ENCODE assay signal across 15 cellular contexts in the genomic region with DNA sequence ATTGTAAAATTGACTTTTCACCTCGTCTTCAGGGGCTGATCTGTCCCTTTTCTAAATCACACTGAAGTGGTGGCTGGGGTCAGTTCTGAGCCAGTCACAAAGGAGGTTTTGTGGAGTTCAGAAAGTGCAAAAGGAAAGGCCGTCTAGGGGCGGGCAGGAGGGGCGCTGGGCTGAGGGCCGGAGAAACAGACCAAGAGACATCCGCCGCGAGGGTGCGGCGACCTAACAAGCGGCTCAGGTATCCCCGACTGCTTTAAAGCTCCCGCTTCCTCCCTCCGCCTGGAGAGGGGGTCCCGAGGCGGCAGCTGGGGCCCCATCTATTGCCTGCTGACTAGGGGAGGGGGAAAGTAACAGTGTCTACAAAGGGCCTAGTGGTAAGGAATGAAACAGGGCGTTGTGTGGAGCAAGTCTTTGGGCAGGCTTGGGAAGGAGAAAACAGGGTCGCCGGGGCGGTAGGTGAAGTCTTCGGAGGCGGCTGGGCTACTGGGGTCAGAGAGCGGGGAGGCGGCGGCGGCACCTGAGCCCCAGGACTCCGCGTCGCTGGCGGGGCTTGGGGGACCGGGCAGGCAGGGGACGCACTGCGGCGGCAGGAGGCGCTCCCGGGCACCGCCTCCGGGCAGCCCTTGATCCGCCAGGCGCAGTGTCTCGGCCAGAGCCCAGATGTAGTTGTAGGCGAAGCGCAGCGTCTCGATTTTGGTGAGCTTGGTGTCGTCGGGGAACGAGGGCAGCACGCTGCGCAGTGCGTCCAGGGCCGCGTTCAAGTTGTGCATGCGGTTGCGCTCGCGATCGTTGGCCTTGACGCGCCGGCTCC. TPM values are rescaled to one million over a fixed set of nuclear protein-coding genes. Genes with fewer than 3 reads are reported as not detected.
DNase-seq lines count a peak whose midpoint lies in the region; ATAC-seq, FAIRE-seq and TF ChIP-seq lines count a peak whose summit lies in the region.
"Had no signal": no experiment of that assay in that cellular context is flagged by ENCODE, and none has a peak within 500 bp of the region (broad histone marks: within the 10 kb centered on the region; RNA-seq: fewer than 3 reads in every experiment).

No MANE protein-coding gene starts in this region.

- no peaks in the 10 kb centered on the region for H3K9me1 ChIP-seq in K562 (ENCODE audit: control insufficient read depth, insufficient read depth, low read length)

- no peak for TF ChIP-seq RAD21 in K562 (CRISPR knock-in tag; conservative IDR thresholded peaks at IDR 0.05 in 1 of 2, IDR thresholded peaks at IDR 0.05 in 1 of 2)

- no peak for ATAC-seq in K562
- peak; percentile 22 for ATAC-seq in left lobe of liver
- ATAC-seq in left colon: no peak
- no peak for ATAC-seq in GM18870 (IDR thresholded peaks at IDR 0.05; ENCODE audit: unreplicated experiment)

- in situ Hi-C loops in mammary epithelial cell (cut with MboI; ENCODE audit: low sequenced_read_pairs in 2 of 2): no loop called here
- in situ Hi-C loops in K562 (cut with MboI): no loop called here

- TF ChIP-seq POLR2A in breast epithelium (IDR thresholded peaks at IDR 0.05) (no peak), K562 (conservative IDR thresholded peaks at IDR 0.05) (no peak), testis (IDR thresholded peaks at IDR 0.05) (no peak)

- BruUV-seq in mammary epithelial cell (replicated peaks; lab: Mats Ljungman, UMichigan): no TSS peak
- BruUV-seq in K562 (replicated peaks; lab: Mats Ljungman, UMichigan): no TSS peak

- dilution Hi-C loops in mammary epithelial cell (cut with HindIII; ENCODE audit: low sequenced_read_pairs): no loop called here

- no peak overlapping the region for H3K9ac ChIP-seq in mammary epithelial cell (ENCODE audit: insufficient read depth, low read length)
- no peak overlapping the region for H3K9ac ChIP-seq in K562 (ENCODE audit: insufficient read depth in 1 of 2, low read depth in 2 of 2, low read length in 2 of 2)

- intact Hi-C loops in mammary epithelial cell (cut with micrococcal nuclease) (no loop called here), breast epithelium (cut with DNase I; ENCODE audit: low total_unique reads) (no loop called here), K562 (cut with micrococcal nuclease) (no loop called here), testis (cut with DNase I; ENCODE audit: low total_unique reads) (no loop called here), left colon (cut with DNase I, micrococcal nuclease) (no loop called here)

- WGBS in mammary epithelial cell (ENCODE audit: low coverage, missing lambda C conversion rate): 94% methylated on average over 9 of the region's 61 CpGs
- WGBS in K562 (ENCODE audit: insufficient coverage, low coverage, missing lambda C conversion rate): 75% methylated on average over 59 of the region's 61 CpGs
- 3% methylated on average over 38 to 46 of the region's 61 CpGs for WGBS in testis, 2 donors

- H3K79me2 ChIP-seq in mammary epithelial cell (ENCODE audit: insufficient read depth, low read length): no peaks in the 10 kb centered on the region
- no peaks in the 10 kb centered on the region for H3K79me2 ChIP-seq in K562 (ENCODE audit: control insufficient read depth, insufficient read depth, low read length)

- H2AFZ ChIP-seq in mammary epithelial cell (ENCODE audit: low read depth, low read length): peak overlapping the region; percentile 58
- H2AFZ ChIP-seq in K562 (ENCODE audit: low read depth, low read length): no peak overlapping the region

- CTCF ChIA-PET in mammary epithelial cell (lab: Charles Lee; ENCODE audit: low non-redundant PET): no interaction called here
- CTCF ChIA-PET in K562 (lab: Yijun Ruan, JAX; ENCODE audit: low intra/inter-chr PET ratio): no interaction called here

- H3K4me2 ChIP-seq in mammary epithelial cell (ENCODE audit: insufficient read depth, low read depth, low read length) (peak overlapping the region; percentile 84), K562 (ENCODE audit: insufficient read depth, low read length) (no peak overlapping the region)

- POLR2A ChIA-PET in K562 (lab: Yijun Ruan, JAX): no interaction called here

- FAIRE-seq in K562 (lab: Jason Lieb, UNC): no peak
- FAIRE-seq: endometrium had no signal

- no peak for TF ChIP-seq EP300 in K562 (IDR thresholded peaks at IDR 0.05; ENCODE audit: low read length)

- no peak overlapping the region for H3K27ac ChIP-seq in mammary epithelial cell (ENCODE audit: insufficient read depth, low read depth, low read length)
- no peak overlapping the region for H3K27ac ChIP-seq in breast epithelium
- H3K27ac ChIP-seq in K562 (ENCODE audit: extremely low read depth, low read depth, low read length): no peak overlapping the region
- H3K27ac ChIP-seq in testis: no peak overlapping the region

- H3K27me3 ChIP-seq in mammary epithelial cell (ENCODE audit: insufficient read depth, low read length) (peaks cover 24% of the 10 kb centered on the region), breast epithelium (peaks cover 6 to 81% of the 10 kb centered on the region in 2 donors), K562 (ENCODE audit: control insufficient read depth in 2 of 2, insufficient read depth in 2 of 2, low read length in 2 of 2) (peaks cover 0 to 3% of the 10 kb centered on the region in 2 experiments; a peak in 1 of 5 replicates), testis (no peaks in the 10 kb centered on the region)

- H3K4me1 ChIP-seq in mammary epithelial cell (ENCODE audit: insufficient read depth, low read length): peaks cover 10% of the 10 kb centered on the region
- H3K4me1 ChIP-seq in breast epithelium: no peaks in the 10 kb centered on the region
- H3K4me1 ChIP-seq in K562 (replicated peaks in 1 of 2; ENCODE audit: control insufficient read depth in 2 of 2, insufficient read depth in 2 of 2, low read length in 2 of 2): no peaks in the 10 kb centered on the region; a peak in 1 of 5 replicates
- peaks cover 15% of the 10 kb centered on the region for H3K4me1 ChIP-seq in testis

- no peak for TF ChIP-seq CTCF in mammary epithelial cell (conservative IDR thresholded peaks at IDR 0.05 in 1 of 2, IDR thresholded peaks at IDR 0.05 in 1 of 2; ENCODE audit: extremely low read depth in 1 of 2, insufficient read depth in 1 of 2, low read depth in 1 of 2, low read length in 2 of 2)
- no peak for TF ChIP-seq CTCF in breast epithelium (IDR thresholded peaks at IDR 0.05)
- TF ChIP-seq CTCF in K562 (IDR thresholded peaks at IDR 0.05 in 2 of 3, conservative IDR thresholded peaks at IDR 0.05 in 1 of 3; ENCODE audit: insufficient read depth in 2 of 3, low read depth in 1 of 3, low read length in 3 of 3): no peak
- no peak for TF ChIP-seq CTCF in testis (IDR thresholded peaks at IDR 0.05)

- H4K20me1 ChIP-seq in mammary epithelial cell (ENCODE audit: insufficient read depth, low read length): no peaks in the 10 kb centered on the region
- no peaks in the 10 kb centered on the region for H4K20me1 ChIP-seq in K562 (replicated peaks; ENCODE audit: control insufficient read depth, insufficient read depth, low read length)

- H3K4me3 ChIP-seq in mammary epithelial cell (replicated peaks in 1 of 3; ENCODE audit: insufficient read depth in 1 of 3, low read depth in 2 of 3, low read length in 3 of 3) (no peak overlapping the region), breast epithelium (peak overlapping the region in 1 of 3 donors; percentile 55), K562 (no peak overlapping the region), testis (peak overlapping the region; percentile 18 to 41)

- H3K36me3 ChIP-seq in mammary epithelial cell (ENCODE audit: insufficient read depth, low read length) (no peaks in the 10 kb centered on the region), breast epithelium (no peaks in the 10 kb centered on the region), K562 (ENCODE audit: control insufficient read depth, insufficient read depth, low read length) (no peaks in the 10 kb centered on the region), testis (ENCODE audit: low read depth, missing control alignments) (no peaks in the 10 kb centered on the region)

- H3K9me3 ChIP-seq in mammary epithelial cell (replicated peaks; ENCODE audit: insufficient read depth, low read length) (no peaks in the 10 kb centered on the region), breast epithelium (no peaks in the 10 kb centered on the region), K562 (replicated peaks; ENCODE audit: control insufficient read depth, insufficient read depth, low read depth, low read length) (no peaks in the 10 kb centered on the region), testis (no peaks in the 10 kb centered on the region)

- DNase-seq in mammary epithelial cell (no peak), breast epithelium (ENCODE audit: low spot score in 2 of 2) (no peak), K562 (ENCODE audit: extremely low read depth in 1 of 4, low spot score in 3 of 4) (no peak), left lobe of liver (ENCODE audit: low spot score) (no peak), testis (no peak), left colon (no peak)
- DNase-seq in activated effector memory CD4-positive, alpha-beta T cell treated with Interleukin-2 at 50 U/mL for 16 hours: no peak
- DNase-seq: MV-4-11; occipital lobe; stimulated activated CD4-positive, alpha-beta T cell treated with anti-CD3 and anti-CD28 coated beads, Interleukin-2, amount 100 ng/mL, for 24 hours had no signal

RNA-seq across cellular contexts. Expression of a gene that starts 0.9 kb away (rescaled TPM):
- total RNA-seq in mammary epithelial cell (not detected), breast epithelium (not detected), K562 (2014; rRNA removed) (not detected in 2 replicates), K562 (2014; rRNA removed; fragmentation: Illumina TruSeq; extraction: Trizol) (not detected in 2 replicates), K562 (2015; rRNA removed; fragmentation: Illumina TruSeq; extraction: Trizol) (not detected in 2 replicates), K562 (2021) (not detected in 2 replicates), left lobe of liver (not detected), testis (not detected), left colon (not detected)
- polyA plus RNA-seq in mammary epithelial cell (not detected), K562 (2011; rRNA removed) (not detected in 2 replicates), K562 (2014; fragmentation: Illumina TruSeq; extraction: Trizol) (not detected in 2 replicates), K562 (2014; fragmentation: Nextera tagmentation; extraction: Ambion mirVana) (not detected), K562 (2014; rRNA removed) (not detected in 2 replicates), testis (ENCODE audit: insufficient read depth, low read depth, low replicate concordance) (not detected)
- not detected for polyA minus RNA-seq in mammary epithelial cell
- total RNA-seq in K562 (2011; cell fraction: chromatin; rRNA removed; ENCODE audit: low replicate concordance): not detected in 2 replicates
- not detected in 2 replicates for total RNA-seq in K562 (2011; cell fraction: nucleolus; rRNA removed)
- total RNA-seq in K562 (2011; cell fraction: nucleoplasm; rRNA removed): not detected in 2 replicates
- polyA plus RNA-seq in K562 (2011; cell fraction: cytosol; rRNA removed): not detected in 2 replicates
- polyA plus RNA-seq in K562 (2011; cell fraction: nucleus; rRNA removed): not detected in 2 replicates
- not detected in 2 replicates for polyA plus RNA-seq in K562 (2012)
- not detected in 2 replicates for polyA minus RNA-seq in K562 (2011; rRNA and poly(A)+ RNA removed)
- not detected in 2 replicates for polyA minus RNA-seq in K562 (2011; cell fraction: cytosol; rRNA and poly(A)+ RNA removed)
- polyA minus RNA-seq in K562 (2011; cell fraction: nucleus; rRNA and poly(A)+ RNA removed): not detected in 2 replicates
- total RNA-seq: activated naive CD4-positive, alpha-beta T cell treated with anti-CD3 and anti-CD28 coated beads, Interleukin-2, amount 50 U/mL, for 72 hours; SK-MEL-5 had no signal
- polyA plus RNA-seq: BJ had no signal

RNA-seq across cellular contexts. Expression of a gene that starts 44.0 kb away (rescaled TPM):
- total RNA-seq in mammary epithelial cell (100 to 1,000 TPM in 1 of 2 donors, 1 to 10 TPM in 1; 7.2 to 145 TPM), breast epithelium (1,000 to 10,000 TPM in 1 of 3 donors, 10 to 100 TPM in 2; 45.5 to 1,054 (median 46.9) TPM), K562 (2014; rRNA removed) (not detected in 2 replicates), K562 (2014; rRNA removed; fragmentation: Illumina TruSeq; extraction: Trizol) (not detected in 2 replicates), K562 (2015; rRNA removed; fragmentation: Illumina TruSeq; extraction: Trizol) (not detected in 2 replicates), K562 (2021) (not detected in 2 replicates), left lobe of liver (4.8 TPM), testis (1 to 10 TPM; 1.8 to 3.6 TPM), left colon (10 to 100 TPM; 23.3 to 88.5 TPM)
- polyA plus RNA-seq in mammary epithelial cell (0.85 TPM), K562 (2011; rRNA removed) (not detected in 2 replicates), K562 (2014; fragmentation: Illumina TruSeq; extraction: Trizol) (not detected in 2 replicates), K562 (2014; fragmentation: Nextera tagmentation; extraction: Ambion mirVana) (not detected), K562 (2014; rRNA removed) (not detected in 2 replicates), testis (ENCODE audit: insufficient read depth, low read depth, low replicate concordance) (30.4 TPM)
- not detected for polyA minus RNA-seq in mammary epithelial cell
- not detected in 2 replicates for total RNA-seq in K562 (2011; cell fraction: chromatin; rRNA removed; ENCODE audit: low replicate concordance)
- total RNA-seq in K562 (2011; cell fraction: nucleolus; rRNA removed): not detected in 2 replicates
- total RNA-seq in K562 (2011; cell fraction: nucleoplasm; rRNA removed): not detected in 2 replicates
- polyA plus RNA-seq in K562 (2011; cell fraction: cytosol; rRNA removed): not detected in 2 replicates
- not detected in 2 replicates for polyA plus RNA-seq in K562 (2011; cell fraction: nucleus; rRNA removed)
- not detected in 2 replicates for polyA plus RNA-seq in K562 (2012)
- polyA minus RNA-seq in K562 (2011; rRNA and poly(A)+ RNA removed): not detected in 2 replicates
- polyA minus RNA-seq in K562 (2011; cell fraction: cytosol; rRNA and poly(A)+ RNA removed): not detected in 2 replicates
- not detected in 2 replicates for polyA minus RNA-seq in K562 (2011; cell fraction: nucleus; rRNA and poly(A)+ RNA removed)
- total RNA-seq: activated naive CD4-positive, alpha-beta T cell treated with anti-CD3 and anti-CD28 coated beads, Interleukin-2, amount 50 U/mL, for 72 hours; SK-MEL-5 had no signal

Comparison
In these comparisons a context has a peak if more than half of its experiments do, and no peak if none do; other contexts are left out.
1. H3K4me3 ChIP-seq: peak in testis (2 of 2); none in mammary epithelial cell (0 of 3) and K562 (single experiment).